ENCODE assay signal across 13 cellular contexts in the genomic region with DNA sequence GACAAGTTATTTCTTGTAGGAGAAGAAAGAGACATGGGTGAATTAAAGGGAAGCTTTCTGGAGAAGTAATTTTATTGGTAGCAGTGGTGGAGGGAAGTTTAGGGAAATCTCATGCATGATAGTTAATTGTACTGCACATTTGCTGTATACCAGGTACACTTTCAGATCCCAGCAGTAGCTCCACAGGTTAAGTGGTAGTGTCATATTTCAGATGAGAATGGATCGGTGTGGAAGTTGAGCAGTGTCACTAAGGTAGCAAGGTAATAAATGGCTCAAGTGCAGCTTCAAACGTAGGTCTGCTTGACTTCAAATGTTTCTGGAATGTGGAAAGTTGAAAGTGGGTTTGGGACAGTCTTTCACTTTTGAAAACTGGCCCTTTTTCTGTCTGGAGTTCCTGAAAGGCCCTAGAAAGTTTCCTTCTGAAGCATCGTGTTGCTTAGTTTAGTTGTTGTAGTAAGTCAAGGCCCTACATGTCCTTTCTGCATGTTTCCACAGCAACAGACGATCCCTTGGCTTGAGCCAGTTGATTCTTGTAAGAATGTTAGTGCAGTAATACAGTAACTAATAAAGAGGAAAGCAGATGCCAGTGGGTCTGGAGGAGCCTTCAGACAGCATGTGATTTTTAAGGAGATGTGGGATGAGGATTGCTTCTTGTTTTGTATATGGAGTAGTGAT. TPM values are rescaled to one million over a fixed set of nuclear protein-coding genes. Genes with fewer than 3 reads are reported as not detected.
DNase-seq lines count a peak whose midpoint lies in the region; ATAC-seq and TF ChIP-seq lines count a peak whose summit lies in the region.
"Had no signal": no experiment of that assay in that cellular context is flagged by ENCODE, and none has a peak within 500 bp of the region (broad histone marks: within the 10 kb centered on the region; RNA-seq: fewer than 3 reads in every experiment).

No MANE protein-coding gene starts in this region.

- no peaks in the 10 kb centered on the region for H3K9me3 ChIP-seq in thyroid gland

- peaks cover 50% of the 10 kb centered on the region for H3K4me1 Mint-ChIP-seq in activated naive CD8-positive, alpha-beta T cell (ENCODE audit: low read depth)
- peaks cover 42% of the 10 kb centered on the region for H3K4me1 Mint-ChIP-seq in activated naive CD8-positive, alpha-beta T cell treated with anti-CD3 and anti-CD28 coated beads for 36 hours
- peaks cover 34% of the 10 kb centered on the region for H3K4me1 Mint-ChIP-seq in WTC11

- CTCF ChIA-PET in WTC11 (lab: Charles Lee) = interaction anchor here (1.7 kb wide), 1 partner anchor 11 kb away, joined by 4 read pairs; no protein-coding TSS in a partner anchor

- 22 to 24% methylated on average over 4 of the region's 4 CpGs for whole genome bisulfite sequencing in thyroid gland, 2 donors

- no peaks in the 10 kb centered on the region for H3K9me3 Mint-ChIP-seq in activated naive CD8-positive, alpha-beta T cell (ENCODE audit: low read depth)
- H3K9me3 Mint-ChIP-seq in activated naive CD8-positive, alpha-beta T cell treated with anti-CD3 and anti-CD28 coated beads for 36 hours = no peaks in the 10 kb centered on the region
- no peaks in the 10 kb centered on the region for H3K9me3 Mint-ChIP-seq in WTC11
- H3K9me3 Mint-ChIP-seq: neural crest cell had no signal

- H3K4me3 ChIP-seq in fibroblast of villous mesenchyme (ENCODE audit: low read depth, low read length) = peak overlapping the region; percentile 26
- H3K4me3 ChIP-seq in thyroid gland (replicated peaks in 1 of 3) = no peak overlapping the region

- peak overlapping the region; percentile 2 to 54 (median 34) for H3K27ac ChIP-seq in thyroid gland
- H3K27ac ChIP-seq: C4-2B had no signal

- no peak for TF ChIP-seq CTCF in WTC11 (IDR thresholded peaks at IDR 0.05)
- no peak for TF ChIP-seq CTCF in fibroblast of villous mesenchyme (IDR thresholded peaks at IDR 0.05; ENCODE audit: insufficient read depth, low read depth, low read length)
- no peak for TF ChIP-seq CTCF in thyroid gland (IDR thresholded peaks at IDR 0.05)

- DNase-seq in activated naive CD8-positive, alpha-beta T cell treated with anti-CD3 and anti-CD28 coated beads for 36 hours = no peak
- no peak for DNase-seq in WTC11 (ENCODE audit: low spot score)
- peak; percentile 46 for DNase-seq in fibroblast of villous mesenchyme (ENCODE audit: low read depth)
- peak in 1 of 2 donors; percentile 27 for DNase-seq in thyroid gland
- DNase-seq in left cardiac atrium = no peak
- DNase-seq in NCI-H446 treated with DMSO at 0.1 percent for 48 hours (lab: John Stamatoyannopoulos, UW) = no peak
- DNase-seq in hypothalamus (lab: John Stamatoyannopoulos, UW) = no peak
- DNase-seq: dermis blood vessel endothelial cell, KBM-7, NCI-H345 had no signal

- H3K27me3 Mint-ChIP-seq in activated naive CD8-positive, alpha-beta T cell = no peaks in the 10 kb centered on the region
- no peaks in the 10 kb centered on the region for H3K27me3 Mint-ChIP-seq in activated naive CD8-positive, alpha-beta T cell treated with anti-CD3 and anti-CD28 coated beads for 36 hours
- H3K27me3 Mint-ChIP-seq in WTC11 (ENCODE audit: low read depth) = no peaks in the 10 kb centered on the region

- TF ChIP-seq POLR2A in thyroid gland (IDR thresholded peaks at IDR 0.05) = no peak

- H3K36me3 Mint-ChIP-seq in activated naive CD8-positive, alpha-beta T cell = peaks cover 10% of the 10 kb centered on the region
- peaks cover 35% of the 10 kb centered on the region for H3K36me3 Mint-ChIP-seq in activated naive CD8-positive, alpha-beta T cell treated with anti-CD3 and anti-CD28 coated beads for 36 hours
- H3K36me3 Mint-ChIP-seq in WTC11 = peaks cover 30% of the 10 kb centered on the region

- peaks cover 5 to 13% of the 10 kb centered on the region in 2 donors for H3K36me3 ChIP-seq in thyroid gland

- H3K4me3 Mint-ChIP-seq in activated naive CD8-positive, alpha-beta T cell = peak overlapping the region; percentile 99
- no peak overlapping the region for H3K4me3 Mint-ChIP-seq in activated naive CD8-positive, alpha-beta T cell treated with anti-CD3 and anti-CD28 coated beads for 36 hours
- H3K4me3 Mint-ChIP-seq in WTC11 = peak overlapping the region; percentile 15; the same call in 1 of the 2 replicates

- no peak for ATAC-seq in WTC11
- ATAC-seq in left cardiac atrium = no peak

- no peaks in the 10 kb centered on the region for H3K27me3 ChIP-seq in thyroid gland

- peaks cover 37 to 38% of the 10 kb centered on the region in 2 donors for H3K4me1 ChIP-seq in thyroid gland

- POLR2A ChIA-PET in WTC11 (lab: Charles Lee) = no interaction called here

- peak overlapping the region; percentile 13 for H3K27ac Mint-ChIP-seq in activated naive CD8-positive, alpha-beta T cell
- no peak overlapping the region for H3K27ac Mint-ChIP-seq in activated naive CD8-positive, alpha-beta T cell treated with anti-CD3 and anti-CD28 coated beads for 36 hours
- H3K27ac Mint-ChIP-seq in WTC11 = peak overlapping the region; percentile 77

- intact Hi-C loops in thyroid gland (cut with DNase I) = no loop called here
- intact Hi-C loops in left cardiac atrium (cut with DNase I) = loop anchor here in 1 of 2 donors (10.0 kb wide), 1 partner anchor 130 kb away; no protein-coding TSS in a partner anchor

TF ChIP-seq in WTC11, 78 proteins besides CTCF, POLR2A, EP300 and RAD21 (continues in another document):
- TF ChIP-seq JAZF1 (CRISPR knock-in tag; IDR thresholded peaks at IDR 0.05) (no peak), CREM (CRISPR knock-in tag; IDR thresholded peaks at IDR 0.05) (no peak), GABPB1 (CRISPR knock-in tag; IDR thresholded peaks at IDR 0.05) (no peak), HMGA2 (CRISPR knock-in tag; IDR thresholded peaks at IDR 0.05) (no peak), NFYB (CRISPR knock-in tag; conservative IDR thresholded peaks at IDR 0.05; ENCODE audit: low read depth) (no peak), ZNF423 (CRISPR knock-in tag; IDR thresholded peaks at IDR 0.05) (no peak), CBFB (CRISPR knock-in tag; IDR thresholded peaks at IDR 0.05; ENCODE audit: low read depth) (no peak), MYBL2 (CRISPR knock-in tag; IDR thresholded peaks at IDR 0.05) (no peak)
- TF ChIP-seq, protein P1, sequence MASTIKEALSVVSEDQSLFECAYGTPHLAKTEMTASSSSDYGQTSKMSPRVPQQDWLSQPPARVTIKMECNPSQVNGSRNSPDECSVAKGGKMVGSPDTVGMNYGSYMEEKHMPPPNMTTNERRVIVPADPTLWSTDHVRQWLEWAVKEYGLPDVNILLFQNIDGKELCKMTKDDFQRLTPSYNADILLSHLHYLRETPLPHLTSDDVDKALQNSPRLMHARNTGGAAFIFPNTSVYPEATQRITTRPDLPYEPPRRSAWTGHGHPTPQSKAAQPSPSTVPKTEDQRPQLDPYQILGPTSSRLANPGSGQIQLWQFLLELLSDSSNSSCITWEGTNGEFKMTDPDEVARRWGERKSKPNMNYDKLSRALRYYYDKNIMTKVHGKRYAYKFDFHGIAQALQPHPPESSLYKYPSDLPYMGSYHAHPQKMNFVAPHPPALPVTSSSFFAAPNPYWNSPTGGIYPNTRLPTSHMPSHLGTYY (CRISPR knock-in tag; IDR thresholded peaks at IDR 0.05) = no peak
- TF ChIP-seq, protein P2, sequence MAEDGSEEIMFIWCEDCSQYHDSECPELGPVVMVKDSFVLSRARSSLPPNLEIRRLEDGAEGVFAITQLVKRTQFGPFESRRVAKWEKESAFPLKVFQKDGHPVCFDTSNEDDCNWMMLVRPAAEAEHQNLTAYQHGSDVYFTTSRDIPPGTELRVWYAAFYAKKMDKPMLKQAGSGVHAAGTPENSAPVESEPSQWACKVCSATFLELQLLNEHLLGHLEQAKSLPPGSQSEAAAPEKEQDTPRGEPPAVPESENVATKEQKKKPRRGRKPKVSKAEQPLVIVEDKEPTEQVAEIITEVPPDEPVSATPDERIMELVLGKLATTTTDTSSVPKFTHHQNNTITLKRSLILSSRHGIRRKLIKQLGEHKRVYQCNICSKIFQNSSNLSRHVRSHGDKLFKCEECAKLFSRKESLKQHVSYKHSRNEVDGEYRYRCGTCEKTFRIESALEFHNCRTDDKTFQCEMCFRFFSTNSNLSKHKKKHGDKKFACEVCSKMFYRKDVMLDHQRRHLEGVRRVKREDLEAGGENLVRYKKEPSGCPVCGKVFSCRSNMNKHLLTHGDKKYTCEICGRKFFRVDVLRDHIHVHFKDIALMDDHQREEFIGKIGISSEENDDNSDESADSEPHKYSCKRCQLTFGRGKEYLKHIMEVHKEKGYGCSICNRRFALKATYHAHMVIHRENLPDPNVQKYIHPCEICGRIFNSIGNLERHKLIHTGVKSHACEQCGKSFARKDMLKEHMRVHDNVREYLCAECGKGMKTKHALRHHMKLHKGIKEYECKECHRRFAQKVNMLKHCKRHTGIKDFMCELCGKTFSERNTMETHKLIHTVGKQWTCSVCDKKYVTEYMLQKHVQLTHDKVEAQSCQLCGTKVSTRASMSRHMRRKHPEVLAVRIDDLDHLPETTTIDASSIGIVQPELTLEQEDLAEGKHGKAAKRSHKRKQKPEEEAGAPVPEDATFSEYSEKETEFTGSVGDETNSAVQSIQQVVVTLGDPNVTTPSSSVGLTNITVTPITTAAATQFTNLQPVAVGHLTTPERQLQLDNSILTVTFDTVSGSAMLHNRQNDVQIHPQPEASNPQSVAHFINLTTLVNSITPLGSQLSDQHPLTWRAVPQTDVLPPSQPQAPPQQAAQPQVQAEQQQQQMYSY (CRISPR knock-in tag; IDR thresholded peaks at IDR 0.05) = no peak

RNA-seq across cellular contexts. Expression of gene CLTA, which starts 3.7 kb away (rescaled TPM):
- 100 to 1,000 TPM; 165 to 166 TPM for total RNA-seq in activated naive CD8-positive, alpha-beta T cell treated with anti-CD3 and anti-CD28 coated beads for 36 hours
- total RNA-seq in WTC11 (2021) (213 to 220 TPM (median 220 TPM) in 3 replicates), fibroblast of villous mesenchyme (194 and 265 TPM in 2 replicates), thyroid gland (100 to 1,000 TPM; 215 to 373 (median 259) TPM), left cardiac atrium (10 to 100 TPM; 80.7 to 88.0 TPM)

RNA-seq across cellular contexts. Expression of gene CCIN, which starts 25.3 kb away (rescaled TPM):
- not detected for total RNA-seq in activated naive CD8-positive, alpha-beta T cell treated with anti-CD3 and anti-CD28 coated beads for 36 hours
- total RNA-seq in WTC11 (2021) (0.16 to 0.48 TPM (median 0.20 TPM) in 3 replicates), fibroblast of villous mesenchyme (0.43 and 2.3 TPM in 2 replicates), thyroid gland (under 1 TPM in 1 of 4 donors, not detected in 3; 0.40 TPM), left cardiac atrium (not detected)
- total RNA-seq: neural crest cell had no signal

RNA-seq across cellular contexts. Expression of gene GLIPR2, which starts 57.9 kb away (rescaled TPM):
- total RNA-seq in activated naive CD8-positive, alpha-beta T cell treated with anti-CD3 and anti-CD28 coated beads for 36 hours = 1 to 10 TPM; 5.3 to 6.6 TPM
- 3.7 to 6.3 TPM (median 5.3 TPM) in 3 replicates for total RNA-seq in WTC11 (2021)
- 29.4 and 55.7 TPM in 2 replicates for total RNA-seq in fibroblast of villous mesenchyme
- total RNA-seq in thyroid gland = 10 to 100 TPM; 15.6 to 25.1 (median 20.4) TPM
- total RNA-seq in left cardiac atrium = 10 to 100 TPM; 14.7 to 19.7 TPM
